14 cellular contexts compared by ENCODE assay signal in the genomic region with DNA sequence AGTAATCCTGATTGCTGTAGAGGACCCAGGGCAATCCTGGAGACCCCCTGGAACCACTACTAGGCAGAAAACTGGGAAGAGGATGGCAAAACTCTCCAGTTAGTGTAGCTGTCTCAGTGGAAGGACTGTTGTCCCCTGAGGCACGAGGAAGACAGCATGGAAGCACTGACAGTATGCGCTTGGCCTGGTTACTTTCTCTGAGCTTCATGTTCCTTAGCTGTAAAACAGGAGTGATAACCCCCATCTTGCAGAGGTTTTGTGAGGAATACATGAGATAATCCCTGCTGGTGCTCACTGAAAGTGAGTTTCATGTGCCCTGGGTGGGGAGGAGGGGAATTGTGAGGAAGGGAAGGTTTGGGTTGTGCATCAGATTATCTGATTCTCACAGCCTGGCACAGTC. TPM values are rescaled to one million over a fixed set of nuclear protein-coding genes. Genes with fewer than 3 reads are reported as not detected.
A peak's percentile ranks its signal among the peaks of the same experiment; 100 is the strongest.
DNase-seq lines count a peak whose midpoint lies in the region; ATAC-seq and TF ChIP-seq lines count a peak whose summit lies in the region.
"Had no signal": no experiment of that assay in that cellular context is flagged by ENCODE, and none has a peak within 500 bp of the region (broad histone marks: within the 10 kb centered on the region; RNA-seq: fewer than 3 reads in every experiment).

No MANE protein-coding gene starts in this region.

- H3K9me3 Mint-ChIP-seq in central memory CD8-positive, alpha-beta T cell = no peaks in the 10 kb centered on the region
- no peaks in the 10 kb centered on the region for H3K9me3 Mint-ChIP-seq in naive thymus-derived CD4-positive, alpha-beta T cell

- peak overlapping the region; percentile 75 to 88 (median 84) for H3K4me2 ChIP-seq in BLaER1 treated with 17β-estradiol and CSF1 and Interleukin-3, amounts not matched to agents 10 nM and 100 nM

- peaks cover 67% of the 10 kb centered on the region for H3K4me1 Mint-ChIP-seq in central memory CD8-positive, alpha-beta T cell
- H3K4me1 Mint-ChIP-seq in naive thymus-derived CD4-positive, alpha-beta T cell = peaks cover 20 to 87% (median 57%) of the 10 kb centered on the region in 7 donors

- CTCF ChIA-PET in naive thymus-derived CD4-positive, alpha-beta T cell (lab: Charles Lee) = no interaction called here

- WGBS in psoas muscle, 3 donors = 86 to 95% (median 88%) methylated on average over 2 of the region's 2 CpGs

- no peaks in the 10 kb centered on the region for H4K20me1 ChIP-seq in BLaER1 treated with 17β-estradiol and CSF1 and Interleukin-3, amounts not matched to agents 10 nM and 100 nM

- peak overlapping the region in 8 of 10 experiments; percentile 24 to 76 (median 73); a peak in 13 of 20 replicates for H3K4me3 ChIP-seq in BLaER1 treated with 17β-estradiol and CSF1 and Interleukin-3, amounts not matched to agents 10 nM and 100 nM
- H3K4me3 ChIP-seq in MG63 (peak overlapping the region; percentile 73; the same call in 1 of the 2 replicates), psoas muscle (no peak overlapping the region)
- no peak overlapping the region for H3K4me3 ChIP-seq in naive thymus-derived CD4-positive, alpha-beta T cell (ENCODE audit: low read length)
- H3K4me3 ChIP-seq: suprapubic skin had no signal

- no peaks in the 10 kb centered on the region for H3K9me3 ChIP-seq in BLaER1 treated with 17β-estradiol and CSF1 and Interleukin-3, amounts not matched to agents 10 nM and 100 nM (replicated peaks in 1 of 11)
- no peaks in the 10 kb centered on the region; the same call in 1 of the 2 replicates for H3K9me3 ChIP-seq in MG63
- H3K9me3 ChIP-seq in naive thymus-derived CD4-positive, alpha-beta T cell (ENCODE audit: control insufficient read depth in 2 of 3, low read length in 3 of 3) = no peaks in the 10 kb centered on the region
- no peaks in the 10 kb centered on the region for H3K9me3 ChIP-seq in psoas muscle
- H3K9me3 ChIP-seq: suprapubic skin had no signal

- H3K27me3 ChIP-seq in BLaER1 treated with 17β-estradiol and CSF1 and Interleukin-3, amounts not matched to agents 10 nM and 100 nM = no peaks in the 10 kb centered on the region
- no peaks in the 10 kb centered on the region for H3K27me3 ChIP-seq in MG63
- peaks cover 0 to 15% of the 10 kb centered on the region in 2 donors for H3K27me3 ChIP-seq in naive thymus-derived CD4-positive, alpha-beta T cell (ENCODE audit: control insufficient read depth in 2 of 2, insufficient read depth in 2 of 2, low read length in 2 of 2)
- H3K27me3 ChIP-seq in psoas muscle (ENCODE audit: insufficient read depth in 3 of 3, low read length in 2 of 3) = peaks cover 0 to 13% (median 0%) of the 10 kb centered on the region in 3 donors

- intact Hi-C loops in naive thymus-derived CD4-positive, alpha-beta T cell (cut with micrococcal nuclease) = loop anchor here in 1 of 2 donors (5.0 kb wide), 1 partner anchor 189 kb away; a partner anchor contains a TSS
- intact Hi-C loops in psoas muscle (cut with DNase I) = no loop called here

- TF ChIP-seq CTCF in psoas muscle (IDR thresholded peaks at IDR 0.05) = no peak

- no peaks in the 10 kb centered on the region; a peak in 1 of 22 replicates for H3K36me3 ChIP-seq in BLaER1 treated with 17β-estradiol and CSF1 and Interleukin-3, amounts not matched to agents 10 nM and 100 nM
- H3K36me3 ChIP-seq in MG63 (peaks cover 14% of the 10 kb centered on the region), psoas muscle (ENCODE audit: insufficient read depth in 1 of 2, low read depth in 1 of 2) (no peaks in the 10 kb centered on the region)
- H3K36me3 ChIP-seq in naive thymus-derived CD4-positive, alpha-beta T cell (ENCODE audit: control insufficient read depth in 2 of 3, insufficient read depth in 3 of 3, low read length in 3 of 3) = no peaks in the 10 kb centered on the region
- H3K36me3 ChIP-seq: suprapubic skin had no signal

- H3K4me1 ChIP-seq in BLaER1 treated with 17β-estradiol and CSF1 and Interleukin-3, amounts not matched to agents 10 nM and 100 nM = peaks cover 38 to 59% (median 48%) of the 10 kb centered on the region in 10 experiments
- H3K4me1 ChIP-seq in naive thymus-derived CD4-positive, alpha-beta T cell (ENCODE audit: control insufficient read depth in 2 of 2, insufficient read depth in 2 of 2, low read length in 2 of 2) = peaks cover 0 to 9% of the 10 kb centered on the region in 2 donors
- peaks cover 7% of the 10 kb centered on the region for H3K4me1 ChIP-seq in psoas muscle

- H3K27ac ChIP-seq in BLaER1 treated with 17β-estradiol and CSF1 and Interleukin-3, amounts not matched to agents 10 nM and 100 nM = peak overlapping the region in 7 of 11 experiments; percentile 18 to 86 (median 82); a peak in 9 of 22 replicates
- H3K27ac ChIP-seq in naive thymus-derived CD4-positive, alpha-beta T cell (ENCODE audit: low read depth, low read length) = no peak overlapping the region
- H3K27ac ChIP-seq in psoas muscle = no peak overlapping the region
- H3K27ac ChIP-seq: suprapubic skin had no signal

- H3K27ac Mint-ChIP-seq in central memory CD8-positive, alpha-beta T cell (ENCODE audit: low read depth) = no peak overlapping the region
- peak overlapping the region in 1 of 9 donors; percentile 56 for H3K27ac Mint-ChIP-seq in naive thymus-derived CD4-positive, alpha-beta T cell

- H3K27me3 Mint-ChIP-seq in central memory CD8-positive, alpha-beta T cell = peaks cover 55% of the 10 kb centered on the region
- peaks cover 23 to 81% (median 63%) of the 10 kb centered on the region in 5 donors for H3K27me3 Mint-ChIP-seq in naive thymus-derived CD4-positive, alpha-beta T cell

- no peak for ATAC-seq in central memory CD8-positive, alpha-beta T cell (replicated peaks; ENCODE audit: extremely low read depth, poor library complexity, severe bottlenecking)
- no peak for ATAC-seq in naive thymus-derived CD4-positive, alpha-beta T cell
- ATAC-seq in GM21423 (IDR thresholded peaks at IDR 0.05; ENCODE audit: unreplicated experiment) = no peak
- ATAC-seq in psoas muscle = no peak
- ATAC-seq in HG03045 (IDR thresholded peaks at IDR 0.05; ENCODE audit: unreplicated experiment) = no peak
- ATAC-seq: right cardiac atrium had no signal

- peak overlapping the region in 8 of 11 experiments; percentile 32 to 88 (median 84); a peak in 13 of 22 replicates for H3K9ac ChIP-seq in BLaER1 treated with 17β-estradiol and CSF1 and Interleukin-3, amounts not matched to agents 10 nM and 100 nM

- DNase-seq in MG63 (no peak), psoas muscle (no peak), T-helper 1 cell (no peak)
- DNase-seq in central memory CD8-positive, alpha-beta T cell (ENCODE audit: low spot score in 2 of 2) = no peak
- no peak for DNase-seq in naive thymus-derived CD4-positive, alpha-beta T cell
- DNase-seq: activated CD8-positive, alpha-beta memory T cell treated with anti-CD3 and anti-CD28 coated beads for 24 hours; anterior cingulate cortex; COR-L47; NCI-H2171 treated with DMSO at 0.1 percent for 48 hours; right cardiac atrium had no signal

- peak overlapping the region; percentile 88 for H3K4me3 Mint-ChIP-seq in central memory CD8-positive, alpha-beta T cell
- H3K4me3 Mint-ChIP-seq in naive thymus-derived CD4-positive, alpha-beta T cell = peak overlapping the region in 6 of 10 donors; percentile 24 to 97 (median 65)

- POLR2A ChIA-PET in naive thymus-derived CD4-positive, alpha-beta T cell (lab: Charles Lee) = no interaction called here

- peaks cover 12% of the 10 kb centered on the region for H3K36me3 Mint-ChIP-seq in central memory CD8-positive, alpha-beta T cell (ENCODE audit: insufficient read depth)
- peaks cover 0 to 34% (median 0%) of the 10 kb centered on the region in 5 donors for H3K36me3 Mint-ChIP-seq in naive thymus-derived CD4-positive, alpha-beta T cell

RNA-seq across cellular contexts. Expression of a gene that starts 3.2 kb away (rescaled TPM):
- 40.8 and 60.9 TPM in 2 replicates for total RNA-seq in MG63 (2014; rRNA removed; shearing (Covaris generic); ENCODE audit: low replicate concordance)
- 10 to 100 TPM in 1 of 5 experiments, 1 to 10 TPM in 4; 1.5 to 29.3 (median 2.8) TPM for total RNA-seq in naive thymus-derived CD4-positive, alpha-beta T cell
- polyA plus RNA-seq in naive thymus-derived CD4-positive, alpha-beta T cell = 10 to 100 TPM in 1 of 2 donors, 1 to 10 TPM in 1; 5.3 to 15.7 TPM
- 1 to 10 TPM in 3 of 4 donors, under 1 TPM in 1; 0.90 to 3.9 (median 3.0) TPM for total RNA-seq in psoas muscle
- polyA plus RNA-seq in psoas muscle = 1 to 10 TPM in 1 of 3 donors, under 1 TPM in 2; 0.57 to 2.3 (median 0.90) TPM

Comparison
In these comparisons a context has a peak if more than half of its experiments do, and no peak if none do; other contexts are left out.
1. H3K27ac ChIP-seq: peak in BLaER1 treated with 17β-estradiol and CSF1 and Interleukin-3, amounts not matched to agents 10 nM and 100 nM (7 of 11); none in naive thymus-derived CD4-positive, alpha-beta T cell (single experiment) and psoas muscle (single experiment).
2. H3K4me3 ChIP-seq: peak in BLaER1 treated with 17β-estradiol and CSF1 and Interleukin-3, amounts not matched to agents 10 nM and 100 nM (8 of 10) and MG63 (single experiment); none in naive thymus-derived CD4-positive, alpha-beta T cell (single experiment) and psoas muscle (single experiment).